ENCODE assay signal across 21 cellular contexts in genomic region chr10:32161586-32161985, GRCh38.
"Had no signal": no experiment of that assay in that cellular context is flagged by ENCODE, and none has a peak within 500 bp of the region (broad histone marks: within the 10 kb centered on the region; RNA-seq: fewer than 3 reads in every experiment).

No MANE protein-coding gene starts in this region.

- H3K4me1 ChIP-seq: ascending aorta had no signal

- ATAC-seq: activated CD8-positive, alpha-beta memory T cell treated with anti-CD3 and anti-CD28 coated beads, Interleukin-2, amount 10 ng/mL, durations not matched to agents 7 days and 5 days; WTC11 had no signal

- H3K4me3 ChIP-seq: ascending aorta, SJCRH30 had no signal

- H3K9ac ChIP-seq: SK-N-SH had no signal

- H3K36me3 ChIP-seq: ascending aorta, SJCRH30 had no signal

- H3K27me3 ChIP-seq: ascending aorta, SJCRH30 had no signal

- H3K9me3 ChIP-seq: ascending aorta, SJCRH30, SK-N-SH had no signal

- H3K4me2 ChIP-seq: SK-N-SH had no signal

- H3K27ac ChIP-seq: SJCRH30 had no signal

- DNase-seq: activated CD4-positive, alpha-beta T cell treated with anti-CD3 and anti-CD28 coated beads for 48 hours; activated CD4-positive, alpha-beta T cell treated with anti-CD3 and anti-CD28 coated beads, Interleukin-2, amount 50 U/mL, for 48 hours; activated CD4-positive, CD25-positive, alpha-beta regulatory T cell treated with anti-CD3 and anti-CD28 coated beads, Interleukin-2, amount 50 U/mL, for 72 hours; activated CD8-positive, alpha-beta memory T cell treated with anti-CD3 and anti-CD28 coated beads, Interleukin-2, amount 10 ng/mL, durations not matched to agents 7 days and 5 days; activated effector memory CD4-positive, alpha-beta T cell treated with Interleukin-2 at 50 U/mL for 16 hours; activated naive CD4-positive, alpha-beta T cell; activated T-cell treated with anti-CD3 and anti-CD28 coated beads, Interleukin-2, amount 50 U/mL, for 24 hours; KG1; NCI-H1048; NCI-H146; NCI-H187 treated with DMSO at 0.1 percent for 48 hours; NCI-H2081 treated with DMSO at 0.1 percent for 48 hours; NCI-H2171 treated with DMSO at 0.1 percent for 48 hours; NCI-H226; NCI-H510A; NCI-H526 treated with DMSO at 0.1 percent for 48 hours; NCI-H82; SJCRH30; SK-N-SH had no signal
